In genomic region chr17:80703109-80703508, GRCh38 we compare ENCODE assay signal across 12 cellular contexts.
DNase-seq lines count a peak whose midpoint lies in the region; ATAC-seq and TF ChIP-seq lines count a peak whose summit lies in the region.
"Had no signal": no experiment of that assay in that cellular context is flagged by ENCODE, and none has a peak within 500 bp of the region (broad histone marks: within the 10 kb centered on the region; RNA-seq: fewer than 3 reads in every experiment).

No MANE protein-coding gene starts in this region.

- peaks cover 5% of the 10 kb centered on the region for H3K9me3 Mint-ChIP-seq in activated naive CD4-positive, alpha-beta T cell treated with anti-CD3 and anti-CD28 coated beads for 36 hours
- H3K9me3 Mint-ChIP-seq in T-cell, result peaks cover 4 to 11% (median 6%) of the 10 kb centered on the region in 3 donors
- H3K9me3 Mint-ChIP-seq in central memory CD8-positive, alpha-beta T cell, result peaks cover 14% of the 10 kb centered on the region
- H3K9me3 Mint-ChIP-seq in stimulated activated naive CD8-positive, alpha-beta T cell treated with anti-CD3 and anti-CD28 coated beads, Interleukin-15, amount 100 ng/mL, for 72 hours, result peaks cover 10 to 15% of the 10 kb centered on the region in 2 donors

- H3K27ac Mint-ChIP-seq in activated naive CD4-positive, alpha-beta T cell treated with anti-CD3 and anti-CD28 coated beads for 36 hours, result peak overlapping the region; percentile 78
- H3K27ac Mint-ChIP-seq in T-cell, result peak overlapping the region; percentile 93 to 95
- H3K27ac Mint-ChIP-seq in central memory CD8-positive, alpha-beta T cell (ENCODE audit: low read depth), result peak overlapping the region; percentile 58
- H3K27ac Mint-ChIP-seq in stimulated activated naive CD8-positive, alpha-beta T cell treated with anti-CD3 and anti-CD28 coated beads, Interleukin-15, amount 100 ng/mL, for 72 hours, result peak overlapping the region; percentile 87 to 92

- H3K27me3 ChIP-seq in esophagus muscularis mucosa, result no peaks in the 10 kb centered on the region
- H3K27me3 ChIP-seq: MG63 had no signal

- H3K4me1 Mint-ChIP-seq in activated naive CD4-positive, alpha-beta T cell treated with anti-CD3 and anti-CD28 coated beads for 36 hours (ENCODE audit: low read depth), result peaks cover 52% of the 10 kb centered on the region
- peaks cover 53 to 84% (median 75%) of the 10 kb centered on the region in 3 donors for H3K4me1 Mint-ChIP-seq in T-cell
- H3K4me1 Mint-ChIP-seq in central memory CD8-positive, alpha-beta T cell, result peaks cover 72% of the 10 kb centered on the region
- peaks cover 79% of the 10 kb centered on the region for H3K4me1 Mint-ChIP-seq in stimulated activated naive CD8-positive, alpha-beta T cell treated with anti-CD3 and anti-CD28 coated beads, Interleukin-15, amount 100 ng/mL, for 72 hours

- H3K27me3 Mint-ChIP-seq in activated naive CD4-positive, alpha-beta T cell treated with anti-CD3 and anti-CD28 coated beads for 36 hours (ENCODE audit: low read depth), result no peaks in the 10 kb centered on the region
- no peaks in the 10 kb centered on the region for H3K27me3 Mint-ChIP-seq in T-cell
- H3K27me3 Mint-ChIP-seq in central memory CD8-positive, alpha-beta T cell, result no peaks in the 10 kb centered on the region
- no peaks in the 10 kb centered on the region for H3K27me3 Mint-ChIP-seq in stimulated activated naive CD8-positive, alpha-beta T cell treated with anti-CD3 and anti-CD28 coated beads, Interleukin-15, amount 100 ng/mL, for 72 hours

- H3K9me3 ChIP-seq in esophagus muscularis mucosa, result no peaks in the 10 kb centered on the region

- H3K36me3 Mint-ChIP-seq in activated naive CD4-positive, alpha-beta T cell treated with anti-CD3 and anti-CD28 coated beads for 36 hours (ENCODE audit: low read depth), result peaks cover 13% of the 10 kb centered on the region
- peaks cover 21% of the 10 kb centered on the region for H3K36me3 Mint-ChIP-seq in T-cell
- H3K36me3 Mint-ChIP-seq in central memory CD8-positive, alpha-beta T cell (ENCODE audit: insufficient read depth), result peaks cover 8% of the 10 kb centered on the region

- TF ChIP-seq POLR2A in esophagus muscularis mucosa (IDR thresholded peaks at IDR 0.05; ENCODE audit: low read depth), result no peak

- ATAC-seq in T-cell (replicated peaks in 1 of 4) (peak; percentile 82 to 94 (median 92)), GM21825 (IDR thresholded peaks at IDR 0.05; ENCODE audit: unreplicated experiment) (no peak)
- peak; percentile 91 for ATAC-seq in central memory CD8-positive, alpha-beta T cell (replicated peaks; ENCODE audit: extremely low read depth, poor library complexity, severe bottlenecking)
- ATAC-seq in stimulated activated naive CD8-positive, alpha-beta T cell treated with anti-CD3 and anti-CD28 coated beads, Interleukin-15, amount 100 ng/mL, for 72 hours, result peak; percentile 84
- ATAC-seq: sciatic nerve had no signal

- intact Hi-C loops in activated naive CD4-positive, alpha-beta T cell treated with anti-CD3 and anti-CD28 coated beads for 36 hours (cut with micrococcal nuclease), result no loop called here
- intact Hi-C loops in esophagus muscularis mucosa (cut with DNase I), result no loop called here

- 83% methylated on average over 10 of the region's 10 CpGs for whole genome bisulfite sequencing in esophagus muscularis mucosa

- peak overlapping the region; percentile 22 for H3K4me3 Mint-ChIP-seq in activated naive CD4-positive, alpha-beta T cell treated with anti-CD3 and anti-CD28 coated beads for 36 hours
- peak overlapping the region in 2 of 3 donors; percentile 35 to 57 for H3K4me3 Mint-ChIP-seq in T-cell
- peak overlapping the region; percentile 7 for H3K4me3 Mint-ChIP-seq in central memory CD8-positive, alpha-beta T cell
- H3K4me3 Mint-ChIP-seq in stimulated activated naive CD8-positive, alpha-beta T cell treated with anti-CD3 and anti-CD28 coated beads, Interleukin-15, amount 100 ng/mL, for 72 hours, result peak overlapping the region; percentile 67 to 70

- TF ChIP-seq EP300 in esophagus muscularis mucosa (IDR thresholded peaks at IDR 0.05), result no peak

- H3K4me3 ChIP-seq in esophagus muscularis mucosa, result no peak overlapping the region
- H3K4me3 ChIP-seq: MG63 had no signal

- CTCF ChIA-PET in activated naive CD4-positive, alpha-beta T cell treated with anti-CD3 and anti-CD28 coated beads for 36 hours (lab: Charles Lee), result interaction anchor here (0.5 to 1.1 kb wide), 2 partner anchors 39 to 71 kb away, joined by 3 to 5 read pairs; no protein-coding TSS in a partner anchor
- CTCF ChIA-PET in T-cell (lab: Charles Lee), result interaction anchor here in 1 of 2 donors (0.5 kb wide), 1 partner anchor 129 kb away, joined by 4 read pairs; no protein-coding TSS in a partner anchor

- H3K4me1 ChIP-seq in esophagus muscularis mucosa, result peaks cover 0 to 22% (median 11%) of the 10 kb centered on the region in 4 donors

- peaks cover 0 to 5% (median 2%) of the 10 kb centered on the region in 4 donors for H3K36me3 ChIP-seq in esophagus muscularis mucosa
- H3K36me3 ChIP-seq: MG63 had no signal

- no peak for TF ChIP-seq CTCF in esophagus muscularis mucosa (IDR thresholded peaks at IDR 0.05)

- peak; percentile 53 for DNase-seq in activated naive CD4-positive, alpha-beta T cell treated with anti-CD3 and anti-CD28 coated beads for 36 hours
- DNase-seq in activated naive CD4-positive, alpha-beta T cell treated with Interleukin-2 at 50 U/mL for 16 hours, result no peak
- DNase-seq in T-cell (peak in 26 of 34 experiments; percentile 13 to 60 (median 27)), glomerular visceral epithelial cell (ENCODE audit: extremely low spot score) (no peak), esophagus muscularis mucosa (ENCODE audit: extremely low spot score) (no peak)
- DNase-seq in central memory CD8-positive, alpha-beta T cell (ENCODE audit: low spot score in 2 of 2), result no peak
- DNase-seq in stimulated activated naive CD8-positive, alpha-beta T cell treated with anti-CD3 and anti-CD28 coated beads, Interleukin-15, amount 100 ng/mL, for 72 hours, result no peak
- DNase-seq: aorta, MG63, NCI-H2081 had no signal

- no peak overlapping the region for H3K27ac ChIP-seq in esophagus muscularis mucosa (replicated peaks in 1 of 4)

- POLR2A ChIA-PET in T-cell (lab: Charles Lee), result interaction anchor here in 1 of 2 donors (0.6 to 1.1 kb wide), 2 partner anchors 10 to 126 kb away, joined by 3 to 6 read pairs; no protein-coding TSS in a partner anchor

Comparison
In these comparisons a context has a peak if more than half of its experiments do, and no peak if none do; other contexts are left out.
1. DNase-seq: peak in activated naive CD4-positive, alpha-beta T cell treated with anti-CD3 and anti-CD28 coated beads for 36 hours (single experiment) and T-cell (26 of 34); none in activated naive CD4-positive, alpha-beta T cell treated with Interleukin-2 at 50 U/mL for 16 hours (single experiment), central memory CD8-positive, alpha-beta T cell (0 of 2), stimulated activated naive CD8-positive, alpha-beta T cell treated with anti-CD3 and anti-CD28 coated beads, Interleukin-15, amount 100 ng/mL, for 72 hours (0 of 2), glomerular visceral epithelial cell (single experiment) and esophagus muscularis mucosa (single experiment).
2. H3K4me3 Mint-ChIP-seq: peak in every context shown above with its lines; median percentile 68 in stimulated activated naive CD8-positive, alpha-beta T cell treated with anti-CD3 and anti-CD28 coated beads, Interleukin-15, amount 100 ng/mL, for 72 hours; 46 in T-cell; 22 in activated naive CD4-positive, alpha-beta T cell treated with anti-CD3 and anti-CD28 coated beads for 36 hours; 7 in central memory CD8-positive, alpha-beta T cell.
3. Peak in every context shown above with its lines, with median percentiles within 50 percentile points of each other: H3K27ac Mint-ChIP-seq.